In the genomic region with DNA sequence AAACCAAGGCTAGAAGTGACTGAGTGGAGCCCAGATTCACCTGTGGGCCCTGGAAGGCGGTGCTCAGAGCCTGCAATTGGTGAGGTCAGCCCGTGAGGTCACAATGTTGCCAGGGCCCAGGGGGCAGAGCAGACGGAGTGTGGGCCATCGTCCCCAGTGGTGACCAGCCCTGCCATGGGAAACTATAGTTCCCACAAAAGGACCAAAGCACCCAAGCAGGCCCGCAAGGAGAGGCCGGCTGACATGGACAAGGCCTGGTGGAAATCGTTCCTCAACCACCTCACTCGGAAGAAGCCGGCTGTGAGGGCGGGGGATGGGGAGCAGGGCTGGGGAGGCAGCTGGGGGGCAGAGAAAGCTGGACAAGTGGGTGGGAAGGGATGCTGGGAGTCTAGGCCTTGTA, we compare ENCODE assay signal across 10 cellular contexts. TPM values are rescaled to one million over a fixed set of nuclear protein-coding genes. Genes with fewer than 3 reads are reported as not detected.
DNase-seq lines count a peak whose midpoint lies in the region; ATAC-seq and TF ChIP-seq lines count a peak whose summit lies in the region.
"Had no signal": no experiment of that assay in that cellular context is flagged by ENCODE, and none has a peak within 500 bp of the region (broad histone marks: within the 10 kb centered on the region; RNA-seq: fewer than 3 reads in every experiment).

Gene C20orf144 (plus strand): TSS at position 156 of the 400 bp plus-strand sequence. CDS start 19 bp downstream, at position 175.

- H3K36me3 ChIP-seq in MG63 (no peaks in the 10 kb centered on the region), duodenal mucosa (ENCODE audit: control insufficient read depth in 1 of 2, insufficient read depth in 2 of 2, low read length in 2 of 2) (peaks cover 4 to 27% of the 10 kb centered on the region in 2 donors)

- ATAC-seq in natural killer cell (no peak), HG02870 (IDR thresholded peaks at IDR 0.05; ENCODE audit: unreplicated experiment) (no peak), GM19395 (IDR thresholded peaks at IDR 0.05; ENCODE audit: unreplicated experiment) (no peak)

- DNase-seq in AG10803 (ENCODE audit: low read depth) (no peak), MG63 (no peak), natural killer cell (no peak), SKM-1 (lab: John Stamatoyannopoulos, UW; ENCODE audit: unreplicated experiment) (no peak)
- no peak for DNase-seq in stimulated activated CD4-positive, alpha-beta T cell treated with anti-CD3 and anti-CD28 coated beads, Interleukin-2, amount 100 ng/mL, for 48 hours
- DNase-seq: hypothalamus, NCI-H187 treated with DMSO at 0.1 percent for 48 hours had no signal

- no peaks in the 10 kb centered on the region for H3K9me3 Mint-ChIP-seq in natural killer cell

- peak within 1 kb of the TSS; percentile 89 for H3K27ac Mint-ChIP-seq in natural killer cell

- H3K27me3 ChIP-seq in MG63: no peaks in the 10 kb centered on the region
- no peaks in the 10 kb centered on the region for H3K27me3 ChIP-seq in duodenal mucosa (ENCODE audit: control insufficient read depth in 1 of 2, insufficient read depth in 2 of 2, low read length in 2 of 2)

- peak within 1 kb of the TSS; percentile 76 to 78 for H3K9ac ChIP-seq in duodenal mucosa (ENCODE audit: low read depth in 1 of 2, low read length in 2 of 2)

- peak within 1 kb of the TSS; percentile 86 for H3K4me3 Mint-ChIP-seq in natural killer cell

- TF ChIP-seq CTCF in AG10803 (conservative IDR thresholded peaks at IDR 0.05; ENCODE audit: low read length): no peak
- no peak for TF ChIP-seq CTCF in natural killer cell (IDR thresholded peaks at IDR 0.05)

- H3K9me3 ChIP-seq in MG63 (no peaks in the 10 kb centered on the region), duodenal mucosa (ENCODE audit: control insufficient read depth in 1 of 2, low read length in 2 of 2) (no peaks in the 10 kb centered on the region)

- peaks cover 20 to 33% of the 10 kb centered on the region in 2 donors for H3K4me1 ChIP-seq in duodenal mucosa (ENCODE audit: control insufficient read depth in 1 of 2, insufficient read depth in 2 of 2, low read length in 2 of 2)

- no peaks in the 10 kb centered on the region for H3K36me3 Mint-ChIP-seq in natural killer cell

- peaks cover 26 to 33% of the 10 kb centered on the region in 2 donors for H3K4me1 Mint-ChIP-seq in natural killer cell

- peak within 1 kb of the TSS; percentile 82 for H3K27ac ChIP-seq in duodenal mucosa (ENCODE audit: low read depth, low read length)

- intact Hi-C loops in natural killer cell (cut with micrococcal nuclease): no loop called here

- H3K4me3 ChIP-seq in AG10803 (ENCODE audit: low read length) (peak within 1 kb of the TSS; percentile 80), MG63 (peak within 1 kb of the TSS; percentile 66), duodenal mucosa (ENCODE audit: low read depth in 1 of 2, low read length in 2 of 2) (peak within 1 kb of the TSS; percentile 84)

- H3K27me3 Mint-ChIP-seq in natural killer cell (ENCODE audit: low read depth in 2 of 2): no peaks in the 10 kb centered on the region

RNA-seq across cellular contexts. Expression of gene C20orf144, which starts in this region (rescaled TPM):
- not detected in 2 replicates for total RNA-seq in MG63 (2014; rRNA removed; shearing (Covaris generic); ENCODE audit: low replicate concordance)
- under 1 TPM; 0.25 to 0.41 (median 0.33) TPM for total RNA-seq in natural killer cell
